In genomic region chr17:30669217-30669649, GRCh38 we compare ENCODE assay signal across 1 cellular context.
TF ChIP-seq lines count a peak whose summit lies in the region.

No MANE protein-coding gene starts in this region.

TF ChIP-seq in K562, 482 proteins besides CTCF, POLR2A, EP300 and RAD21:
- TF ChIP-seq KDM1A (IDR thresholded peaks at IDR 0.05) (0 out of 4 replicates have a peak, but pooled peaks of 1 of the 2 experiments have one; percentile 54), ZFP36 (IDR thresholded peaks at IDR 0.05; ENCODE audit: low read depth, low read length, partially characterized antibody) (peak; percentile 88), RBM25 (IDR thresholded peaks at IDR 0.05; ENCODE audit: low read depth, low read length, severe bottlenecking) (peak; percentile 45), BCOR (IDR thresholded peaks at IDR 0.05) (peak; percentile 89), ZNF436 (CRISPR knock-in tag; IDR thresholded peaks at IDR 0.05) (peak; percentile 83)
- TF ChIP-seq, protein P1, sequence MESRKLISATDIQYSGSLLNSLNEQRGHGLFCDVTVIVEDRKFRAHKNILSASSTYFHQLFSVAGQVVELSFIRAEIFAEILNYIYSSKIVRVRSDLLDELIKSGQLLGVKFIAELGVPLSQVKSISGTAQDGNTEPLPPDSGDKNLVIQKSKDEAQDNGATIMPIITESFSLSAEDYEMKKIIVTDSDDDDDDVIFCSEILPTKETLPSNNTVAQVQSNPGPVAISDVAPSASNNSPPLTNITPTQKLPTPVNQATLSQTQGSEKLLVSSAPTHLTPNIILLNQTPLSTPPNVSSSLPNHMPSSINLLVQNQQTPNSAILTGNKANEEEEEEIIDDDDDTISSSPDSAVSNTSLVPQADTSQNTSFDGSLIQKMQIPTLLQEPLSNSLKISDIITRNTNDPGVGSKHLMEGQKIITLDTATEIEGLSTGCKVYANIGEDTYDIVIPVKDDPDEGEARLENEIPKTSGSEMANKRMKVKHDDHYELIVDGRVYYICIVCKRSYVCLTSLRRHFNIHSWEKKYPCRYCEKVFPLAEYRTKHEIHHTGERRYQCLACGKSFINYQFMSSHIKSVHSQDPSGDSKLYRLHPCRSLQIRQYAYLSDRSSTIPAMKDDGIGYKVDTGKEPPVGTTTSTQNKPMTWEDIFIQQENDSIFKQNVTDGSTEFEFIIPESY (CRISPR knock-in tag; IDR thresholded peaks at IDR 0.05), result peak; percentile 20; the same call in 1 of the 2 replicates
